Comparison of ENCODE assay signal across 9 cellular contexts in genomic region chr6:98839788-98840361, GRCh38. TPM values are rescaled to one million over a fixed set of nuclear protein-coding genes. Genes with fewer than 3 reads are reported as not detected.
DNase-seq lines count a peak whose midpoint lies in the region; ATAC-seq and TF ChIP-seq lines count a peak whose summit lies in the region.
"Had no signal": no experiment of that assay in that cellular context is flagged by ENCODE, and none has a peak within 500 bp of the region (broad histone marks: within the 10 kb centered on the region; RNA-seq: fewer than 3 reads in every experiment).

No MANE protein-coding gene starts in this region.

- H3K27me3 ChIP-seq in RWPE2 (ENCODE audit: insufficient read depth, poor library complexity, severe bottlenecking), result peaks cover 99% of the 10 kb centered on the region

- peak overlapping the region; percentile 56 for H3K27ac Mint-ChIP-seq in glutamatergic neuron (ENCODE audit: unreplicated experiment)
- H3K27ac Mint-ChIP-seq: T-helper 1 cell treated with Interleukin-12 subunit alpha and Interleukin-12 subunit beta and Interleukin-4 antibody, amounts not matched to agents 30 μg/mL and 1 μg/mL, for 36 hours had no signal

- H3K27me3 Mint-ChIP-seq in glutamatergic neuron (ENCODE audit: unreplicated experiment), result peaks cover 20% of the 10 kb centered on the region

- in situ Hi-C loops in ACHN (cut with HindIII; ENCODE audit: low pct_ligation_motif_present, low pct_unique_long_range_greater_than_20kb, low sequenced_read_pairs), result no loop called here

- H3K4me1 ChIP-seq in RWPE2 (ENCODE audit: insufficient read depth, poor library complexity, severe bottlenecking), result no peaks in the 10 kb centered on the region

- ATAC-seq in RWPE2 (ENCODE audit: low read depth) (no peak; the same call in 2 of the 3 replicates), GM18868 (IDR thresholded peaks at IDR 0.05; ENCODE audit: unreplicated experiment) (no peak), GM21381 (IDR thresholded peaks at IDR 0.05; ENCODE audit: unreplicated experiment) (no peak), HG03108 (IDR thresholded peaks at IDR 0.05; ENCODE audit: unreplicated experiment) (no peak), HG03571 (IDR thresholded peaks at IDR 0.05; ENCODE audit: unreplicated experiment) (no peak)

- H3K4me3 Mint-ChIP-seq in glutamatergic neuron (ENCODE audit: unreplicated experiment), result peak overlapping the region; percentile 96
- H3K4me3 Mint-ChIP-seq: T-helper 1 cell treated with Interleukin-12 subunit alpha and Interleukin-12 subunit beta and Interleukin-4 antibody, amounts not matched to agents 30 μg/mL and 1 μg/mL, for 36 hours had no signal

- H3K4me1 Mint-ChIP-seq in glutamatergic neuron (ENCODE audit: low read depth, unreplicated experiment), result peaks cover 24% of the 10 kb centered on the region

- no peaks in the 10 kb centered on the region for H3K36me3 ChIP-seq in RWPE2 (ENCODE audit: low read depth)

- DNase-seq in ACHN (peak; percentile 19), H4 (ENCODE audit: low spot score) (peak; percentile 11), RWPE2 (ENCODE audit: low spot score) (no peak), glutamatergic neuron (peak; percentile 34)

- TF ChIP-seq CTCF in RWPE2 (IDR thresholded peaks at IDR 0.05; ENCODE audit: poor library complexity, severe bottlenecking), result peak; percentile 30
- peak; percentile 63 for TF ChIP-seq CTCF in glutamatergic neuron (IDR thresholded peaks at IDR 0.05; ENCODE audit: partially characterized antibody, unreplicated experiment)

- H3K27ac ChIP-seq in RWPE2 (ENCODE audit: poor library complexity, severe bottlenecking), result no peak overlapping the region

- no peaks in the 10 kb centered on the region for H3K9me3 ChIP-seq in RWPE2 (ENCODE audit: severe bottlenecking)

- H3K4me3 ChIP-seq in RWPE2 (ENCODE audit: severe bottlenecking), result no peak overlapping the region

- H3K9me3 Mint-ChIP-seq in glutamatergic neuron (ENCODE audit: unreplicated experiment), result peaks cover 35% of the 10 kb centered on the region
- H3K9me3 Mint-ChIP-seq: T-helper 1 cell treated with Interleukin-12 subunit alpha and Interleukin-12 subunit beta and Interleukin-4 antibody, amounts not matched to agents 30 μg/mL and 1 μg/mL, for 36 hours had no signal

- H3K36me3 Mint-ChIP-seq in glutamatergic neuron (ENCODE audit: unreplicated experiment), result no peaks in the 10 kb centered on the region

RNA-seq across cellular contexts. Expression of gene POU3F2, which starts 5.5 kb away (rescaled TPM):
- total RNA-seq in H4 (2014; rRNA removed; shearing (Covaris generic)), result 0.10 and 0.14 TPM in 2 replicates
- 71.0 TPM for total RNA-seq in glutamatergic neuron (ENCODE audit: unreplicated experiment)

Comparison
In these comparisons a context has a peak if more than half of its experiments do, and no peak if none do; other contexts are left out.
1. RNA of gene POU3F2, which starts 5.5 kb away (total RNA-seq): 71.0 TPM in glutamatergic neuron (single experiment); 0.10 to 0.14 TPM in H4; every median in the first group is over 10 times any median in the second.